In genomic region chr4:110621839-110622751, GRCh38 we compare ENCODE assay signal across 10 cellular contexts. TPM values are rescaled to one million over a fixed set of nuclear protein-coding genes. Genes with fewer than 3 reads are reported as not detected.
A peak's percentile ranks its signal among the peaks of the same experiment; 100 is the strongest.
DNase-seq lines count a peak whose midpoint lies in the region; ATAC-seq, FAIRE-seq and TF ChIP-seq lines count a peak whose summit lies in the region.
"Had no signal": no experiment of that assay in that cellular context is flagged by ENCODE, and none has a peak within 500 bp of the region (broad histone marks: within the 10 kb centered on the region; RNA-seq: fewer than 3 reads in every experiment).

No MANE protein-coding gene starts in this region.

- peaks cover 98% of the 10 kb centered on the region for H3K27me3 ChIP-seq in keratinocyte (ENCODE audit: control insufficient read depth, extremely low read depth, insufficient read depth, low read length)
- peaks cover 4 to 100% of the 10 kb centered on the region in 2 donors for H3K27me3 ChIP-seq in tibial nerve

- H3K9me3 ChIP-seq in keratinocyte (ENCODE audit: control insufficient read depth, low read depth, low read length) (peaks cover 11% of the 10 kb centered on the region), tibial nerve (peaks cover 0 to 14% (median 0%) of the 10 kb centered on the region in 4 donors)

- ATAC-seq in activated T-cell treated with anti-CD3 and anti-CD28 coated beads, Interleukin-2, amount 50 U/mL, for 4 hours = peak in 1 of 2 donors; percentile 15
- ATAC-seq in GM21737 (IDR thresholded peaks at IDR 0.05; ENCODE audit: unreplicated experiment) = no peak

- peaks cover 5% of the 10 kb centered on the region for H3K9me3 Mint-ChIP-seq in activated T-cell treated with anti-CD3 and anti-CD28 coated beads, Interleukin-2, amount 50 U/mL, for 4 hours

- H3K4me1 ChIP-seq in keratinocyte (ENCODE audit: control insufficient read depth, extremely low read depth, insufficient read depth, low read length) = peaks cover 2% of the 10 kb centered on the region
- H3K4me1 ChIP-seq in tibial nerve = peaks cover 0 to 52% (median 23%) of the 10 kb centered on the region in 4 donors

- H3K36me3 ChIP-seq in keratinocyte (ENCODE audit: control insufficient read depth in 2 of 2, extremely low read depth in 1 of 2, insufficient read depth in 2 of 2, low read length in 2 of 2) (no peaks in the 10 kb centered on the region), tibial nerve (no peaks in the 10 kb centered on the region)

- H3K79me2 ChIP-seq in keratinocyte (ENCODE audit: control insufficient read depth, insufficient read depth, low read length) = no peaks in the 10 kb centered on the region

- H3K4me3 Mint-ChIP-seq in activated T-cell treated with anti-CD3 and anti-CD28 coated beads, Interleukin-2, amount 50 U/mL, for 4 hours = peak overlapping the region; percentile 60

- no peaks in the 10 kb centered on the region for H3K36me3 Mint-ChIP-seq in activated T-cell treated with anti-CD3 and anti-CD28 coated beads, Interleukin-2, amount 50 U/mL, for 4 hours (ENCODE audit: insufficient read depth)

- DNase-seq in activated T-cell treated with anti-CD3 and anti-CD28 coated beads, Interleukin-2, amount 50 U/mL, for 4 hours = no peak
- DNase-seq in activated T-cell treated with anti-CD3 and anti-CD28 coated beads, Interleukin-2, amount 50 U/mL, for 1 hour = no peak
- DNase-seq in amniotic epithelial cell (ENCODE audit: low read depth) (peak; percentile 38), keratinocyte (ENCODE audit: low read depth, low spot score) (no peak), tibial nerve (ENCODE audit: low spot score in 2 of 2) (no peak), GM10266 (ENCODE audit: extremely low spot score) (no peak), RPMI8226 (no peak)
- DNase-seq: DND-41, hippocampal formation had no signal

- H3K4me3 ChIP-seq in keratinocyte (ENCODE audit: control insufficient read depth in 2 of 3, extremely low read depth in 1 of 3, insufficient read depth in 2 of 3, low read depth in 1 of 3, low read length in 3 of 3) (peak overlapping the region; percentile 26 to 38 (median 34)), tibial nerve (peak overlapping the region; percentile 2 to 48 (median 31))

- H3K27me3 Mint-ChIP-seq in activated T-cell treated with anti-CD3 and anti-CD28 coated beads, Interleukin-2, amount 50 U/mL, for 4 hours (ENCODE audit: low read depth) = peaks cover 93% of the 10 kb centered on the region

- no peak for FAIRE-seq in keratinocyte (lab: Jason Lieb, UNC)

- peaks cover 20% of the 10 kb centered on the region for H3K4me1 Mint-ChIP-seq in activated T-cell treated with anti-CD3 and anti-CD28 coated beads, Interleukin-2, amount 50 U/mL, for 4 hours (ENCODE audit: low read depth)

- H3K9ac ChIP-seq in keratinocyte (ENCODE audit: control insufficient read depth, extremely low read depth, insufficient read depth, low read length) = no peak overlapping the region

- no peak for TF ChIP-seq CTCF in keratinocyte (optimal IDR thresholded peaks at IDR 0.05 in 1 of 3, IDR thresholded peaks at IDR 0.05 in 1 of 3, conservative IDR thresholded peaks at IDR 0.05 in 1 of 3; ENCODE audit: extremely low read depth in 1 of 3, insufficient read depth in 2 of 3, low read length in 3 of 3)
- no peak for TF ChIP-seq CTCF in tibial nerve (IDR thresholded peaks at IDR 0.05)
- no peak for TF ChIP-seq CTCF in GM10266 (IDR thresholded peaks at IDR 0.05; ENCODE audit: control insufficient read depth, insufficient read depth, low read depth, missing control alignments)

- peak overlapping the region; percentile 27 for H3K4me2 ChIP-seq in keratinocyte (ENCODE audit: control insufficient read depth, extremely low read depth, insufficient read depth, low read depth, low read length)

- H3K27ac ChIP-seq in keratinocyte (ENCODE audit: control insufficient read depth, insufficient read depth, low read length) (no peak overlapping the region), tibial nerve (no peak overlapping the region)

- TF ChIP-seq POLR2A in tibial nerve (IDR thresholded peaks at IDR 0.05) = no peak

- no peak overlapping the region for H2AFZ ChIP-seq in keratinocyte (ENCODE audit: control insufficient read depth, low read length)

- dilution Hi-C loops in keratinocyte (cut with MboI; ENCODE audit: extremely low pct_ligation_motif_present, low sequenced_read_pairs) = no loop called here

- no peak for TF ChIP-seq EP300 in tibial nerve (IDR thresholded peaks at IDR 0.05)

- no peaks in the 10 kb centered on the region for H4K20me1 ChIP-seq in keratinocyte (ENCODE audit: control insufficient read depth, extremely low read depth, insufficient read depth, low read length)

- 4 to 8% methylated on average over 42 to 50 of the region's 73 CpGs for WGBS in tibial nerve, 2 donors

- H3K9me1 ChIP-seq in keratinocyte (ENCODE audit: control insufficient read depth, extremely low read depth, insufficient read depth, low read length) = no peaks in the 10 kb centered on the region

RNA-seq across cellular contexts. Expression of gene PITX2, which starts 0.8 kb away (rescaled TPM):
- total RNA-seq in activated T-cell treated with anti-CD3 and anti-CD28 coated beads, Interleukin-2, amount 50 U/mL, for 4 hours = not detected
- not detected in 3 replicates for polyA plus RNA-seq in keratinocyte
- polyA plus RNA-seq in keratinocyte (2011; ENCODE audit: low read depth) = not detected
- not detected in 2 replicates for polyA plus RNA-seq in keratinocyte (2011; cell fraction: cytosol; rRNA removed)
- not detected in 2 replicates for polyA plus RNA-seq in keratinocyte (2011; cell fraction: nucleus; rRNA removed)
- not detected in 2 replicates for polyA plus RNA-seq in keratinocyte (2012; ENCODE audit: low replicate concordance)
- polyA minus RNA-seq in keratinocyte = not detected in 3 replicates
- polyA minus RNA-seq in keratinocyte (2011; cell fraction: cytosol; rRNA and poly(A)+ RNA removed) = not detected
- not detected in 2 replicates for polyA minus RNA-seq in keratinocyte (2011; cell fraction: nucleus; rRNA and poly(A)+ RNA removed)
- total RNA-seq in tibial nerve = not detected
